26 cellular contexts compared by ENCODE assay signal in the genomic region with DNA sequence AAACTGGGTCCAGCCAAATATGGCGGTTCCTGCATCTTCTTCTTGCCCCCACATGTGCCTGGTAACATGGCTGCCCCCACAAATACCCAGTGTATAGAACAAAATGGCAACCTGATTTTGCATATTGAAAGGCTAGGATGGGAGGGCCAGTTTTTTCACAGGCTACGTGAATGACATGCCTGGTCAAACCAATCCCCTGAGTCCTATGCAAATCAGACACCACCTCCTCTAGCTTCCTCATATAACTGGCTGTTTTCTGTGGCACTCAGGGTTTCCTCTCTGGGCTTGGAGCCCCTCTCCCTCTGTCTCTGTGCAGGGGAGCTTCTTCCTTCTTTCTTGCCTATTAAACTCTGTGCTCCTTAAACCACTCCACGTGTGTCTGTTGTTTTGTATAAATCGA.
"Had no signal": no experiment of that assay in that cellular context is flagged by ENCODE, and none has a peak within 500 bp of the region (broad histone marks: within the 10 kb centered on the region; RNA-seq: fewer than 3 reads in every experiment).

No MANE protein-coding gene starts in this region.

- H3K9me3 ChIP-seq: mucosa of descending colon, suprapubic skin, tibial artery had no signal

- H3K36me3 ChIP-seq: brain microvascular endothelial cell, gastroesophageal sphincter, spleen, suprapubic skin, tibial artery had no signal

- ATAC-seq: activated CD4-positive, CD25-positive, alpha-beta regulatory T cell treated with anti-CD3 and anti-CD28 coated beads, Interleukin-2, amount 50 U/mL, for 24 hours; gastroesophageal sphincter; left cardiac atrium; left ventricle myocardium superior; mucosa of descending colon; natural killer cell treated with Interleukin-12 subunit alpha and Interleukin-12 subunit beta and Interleukin-15 and Interleukin-18, amount 100 ng/mL, for 72 hours; right cardiac atrium had no signal

- FAIRE-seq: astrocyte, endothelial cell of umbilical vein, keratinocyte, TTC549 had no signal

- H3K4me1 ChIP-seq: gastroesophageal sphincter, spleen, suprapubic skin had no signal

- H3K4me3 ChIP-seq: coronary artery, gastroesophageal sphincter, mucosa of descending colon, spleen, suprapubic skin, tibial artery had no signal

- H3K27ac ChIP-seq: brain microvascular endothelial cell, coronary artery, gastroesophageal sphincter, spleen, suprapubic skin, tibial artery, VCaP had no signal

- H3K27me3 ChIP-seq: brain microvascular endothelial cell, gastroesophageal sphincter, spleen, suprapubic skin, tibial artery had no signal

- DNase-seq: activated CD4-positive, alpha-beta T cell treated with anti-CD3 and anti-CD28 coated beads for 48 hours; activated CD4-positive, alpha-beta T cell treated with anti-CD3 and anti-CD28 coated beads, Interleukin-2, amount 50 U/mL, for 48 hours; activated CD8-positive, alpha-beta memory T cell treated with anti-CD3 and anti-CD28 coated beads for 24 hours; activated effector memory CD4-positive, alpha-beta T cell treated with Interleukin-2 at 50 U/mL for 16 hours; activated naive CD4-positive, alpha-beta T cell treated with anti-CD3 and anti-CD28 coated beads for 36 hours; activated naive CD8-positive, alpha-beta T cell treated with anti-CD3 and anti-CD28 coated beads for 36 hours; brain microvascular endothelial cell; hippocampal formation; left cardiac atrium; left ventricle myocardium superior; mucosa of descending colon; posterior cingulate gyrus; right cardiac atrium; spleen; stimulated activated naive CD4-positive, alpha-beta T cell; tibial artery had no signal
